2 cellular contexts compared by ENCODE assay signal in the genomic region with DNA sequence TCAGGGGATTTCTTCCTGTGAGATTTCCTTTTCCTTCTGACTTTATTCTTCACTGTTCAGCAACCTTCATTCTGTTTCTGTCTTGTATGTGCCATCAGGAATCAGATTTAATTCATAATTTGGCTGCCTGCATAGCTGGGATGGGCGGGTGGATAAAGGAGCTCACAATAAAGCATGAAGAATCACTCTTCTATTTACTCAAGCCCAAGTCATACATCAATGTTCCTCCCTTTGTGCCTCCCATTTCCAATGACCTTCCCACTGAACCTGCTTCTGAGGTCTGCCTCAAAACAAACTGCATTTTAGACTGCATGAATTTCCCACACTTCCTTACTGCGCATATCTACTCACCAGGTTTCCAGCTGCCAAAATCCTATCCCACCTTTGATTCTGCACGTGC.
TF ChIP-seq lines count a peak whose summit lies in the region.

No MANE protein-coding gene starts in this region.

TF ChIP-seq in SK-N-SH, 30 proteins besides CTCF, POLR2A, EP300 and RAD21:
- TF ChIP-seq, protein P1, sequence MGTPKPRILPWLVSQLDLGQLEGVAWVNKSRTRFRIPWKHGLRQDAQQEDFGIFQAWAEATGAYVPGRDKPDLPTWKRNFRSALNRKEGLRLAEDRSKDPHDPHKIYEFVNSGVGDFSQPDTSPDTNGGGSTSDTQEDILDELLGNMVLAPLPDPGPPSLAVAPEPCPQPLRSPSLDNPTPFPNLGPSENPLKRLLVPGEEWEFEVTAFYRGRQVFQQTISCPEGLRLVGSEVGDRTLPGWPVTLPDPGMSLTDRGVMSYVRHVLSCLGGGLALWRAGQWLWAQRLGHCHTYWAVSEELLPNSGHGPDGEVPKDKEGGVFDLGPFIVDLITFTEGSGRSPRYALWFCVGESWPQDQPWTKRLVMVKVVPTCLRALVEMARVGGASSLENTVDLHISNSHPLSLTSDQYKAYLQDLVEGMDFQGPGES (IDR thresholded peaks at IDR 0.05; ENCODE audit: low read depth, low read length) = no peak
- TF ChIP-seq FOXM1 (IDR thresholded peaks at IDR 0.05; ENCODE audit: low read depth) (no peak), SIN3A (IDR thresholded peaks at IDR 0.05; ENCODE audit: borderline replicate concordance, low read depth, low read length) (no peak), FOSL2 (IDR thresholded peaks at IDR 0.05; ENCODE audit: borderline replicate concordance, low read depth) (no peak), NFIC (IDR thresholded peaks at IDR 0.05; ENCODE audit: borderline replicate concordance) (no peak), RFX5 (IDR thresholded peaks at IDR 0.05; ENCODE audit: low read length) (no peak)
- TF ChIP-seq, protein P2, sequence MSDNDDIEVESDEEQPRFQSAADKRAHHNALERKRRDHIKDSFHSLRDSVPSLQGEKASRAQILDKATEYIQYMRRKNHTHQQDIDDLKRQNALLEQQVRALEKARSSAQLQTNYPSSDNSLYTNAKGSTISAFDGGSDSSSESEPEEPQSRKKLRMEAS (IDR thresholded peaks at IDR 0.05; ENCODE audit: low read depth) = no peak

TF ChIP-seq in SK-N-SH treated with all-trans-retinoic acid at 6 μM for 48 hours, 23 proteins besides CTCF, POLR2A, EP300 and RAD21 (continued from another document):
- TF ChIP-seq, protein P3, sequence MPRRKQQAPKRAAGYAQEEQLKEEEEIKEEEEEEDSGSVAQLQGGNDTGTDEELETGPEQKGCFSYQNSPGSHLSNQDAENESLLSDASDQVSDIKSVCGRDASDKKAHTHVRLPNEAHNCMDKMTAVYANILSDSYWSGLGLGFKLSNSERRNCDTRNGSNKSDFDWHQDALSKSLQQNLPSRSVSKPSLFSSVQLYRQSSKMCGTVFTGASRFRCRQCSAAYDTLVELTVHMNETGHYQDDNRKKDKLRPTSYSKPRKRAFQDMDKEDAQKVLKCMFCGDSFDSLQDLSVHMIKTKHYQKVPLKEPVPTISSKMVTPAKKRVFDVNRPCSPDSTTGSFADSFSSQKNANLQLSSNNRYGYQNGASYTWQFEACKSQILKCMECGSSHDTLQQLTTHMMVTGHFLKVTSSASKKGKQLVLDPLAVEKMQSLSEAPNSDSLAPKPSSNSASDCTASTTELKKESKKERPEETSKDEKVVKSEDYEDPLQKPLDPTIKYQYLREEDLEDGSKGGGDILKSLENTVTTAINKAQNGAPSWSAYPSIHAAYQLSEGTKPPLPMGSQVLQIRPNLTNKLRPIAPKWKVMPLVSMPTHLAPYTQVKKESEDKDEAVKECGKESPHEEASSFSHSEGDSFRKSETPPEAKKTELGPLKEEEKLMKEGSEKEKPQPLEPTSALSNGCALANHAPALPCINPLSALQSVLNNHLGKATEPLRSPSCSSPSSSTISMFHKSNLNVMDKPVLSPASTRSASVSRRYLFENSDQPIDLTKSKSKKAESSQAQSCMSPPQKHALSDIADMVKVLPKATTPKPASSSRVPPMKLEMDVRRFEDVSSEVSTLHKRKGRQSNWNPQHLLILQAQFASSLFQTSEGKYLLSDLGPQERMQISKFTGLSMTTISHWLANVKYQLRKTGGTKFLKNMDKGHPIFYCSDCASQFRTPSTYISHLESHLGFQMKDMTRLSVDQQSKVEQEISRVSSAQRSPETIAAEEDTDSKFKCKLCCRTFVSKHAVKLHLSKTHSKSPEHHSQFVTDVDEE (CRISPR knock-in tag; IDR thresholded peaks at IDR 0.05) = no peak
- TF ChIP-seq RARB (CRISPR knock-in tag; IDR thresholded peaks at IDR 0.05) (no peak), ZC3H10 (CRISPR knock-in tag; IDR thresholded peaks at IDR 0.05) (no peak)
